1 cellular context compared by ENCODE assay signal in the genomic region with DNA sequence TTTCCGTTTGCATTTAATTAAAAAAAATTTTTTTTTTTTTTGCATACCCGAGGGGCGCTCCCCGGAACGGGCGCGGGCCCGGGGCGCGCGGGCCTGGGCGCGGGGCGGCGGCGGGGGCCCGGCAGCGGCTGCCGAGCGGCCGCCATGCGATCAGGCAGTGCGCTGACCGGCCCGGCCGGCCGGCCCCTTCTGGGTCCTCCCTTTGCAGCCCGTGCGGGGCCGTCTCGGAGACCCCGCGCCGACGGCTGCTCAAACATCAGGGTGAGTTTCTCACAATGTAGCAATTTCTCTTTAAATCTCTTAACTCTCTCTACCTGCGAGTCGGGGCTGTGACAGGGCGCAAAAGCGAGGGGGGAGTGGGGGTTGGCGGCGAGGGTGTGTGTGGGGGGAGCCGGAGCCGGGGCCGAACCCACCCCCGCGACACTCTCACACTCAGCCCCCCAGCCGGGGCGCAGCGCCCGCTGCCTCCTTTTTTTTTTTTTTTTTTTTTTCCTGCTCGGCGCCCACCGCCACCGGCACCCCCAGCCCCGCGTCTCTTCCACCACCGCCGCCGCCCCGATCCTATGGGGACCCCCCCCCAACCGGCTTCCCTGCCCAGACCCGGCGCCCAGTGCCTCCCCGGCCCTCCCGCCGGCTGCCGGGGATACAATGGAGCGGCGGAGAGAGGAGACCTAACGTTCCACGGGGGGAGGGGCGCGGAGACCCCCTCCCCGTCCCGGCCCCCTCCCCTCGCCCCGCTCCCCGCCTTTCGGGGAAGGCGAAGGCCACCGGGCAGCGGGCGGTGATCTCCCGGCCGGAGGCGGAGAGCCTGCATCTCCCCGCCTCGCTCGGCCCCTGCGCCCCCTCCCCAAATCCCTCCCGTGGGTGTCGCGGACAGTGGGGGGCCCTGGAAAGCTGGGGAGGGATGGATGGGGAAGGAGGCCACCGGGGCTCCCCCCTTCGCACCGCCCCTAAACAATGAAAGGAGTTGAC.
A peak's percentile ranks its signal among the peaks of the same experiment; 100 is the strongest.
TF ChIP-seq lines count a peak whose summit lies in the region.

BICRA (plus strand) TSS at position 227 of the 972 bp plus-strand sequence. CDS start 64,441 bp downstream, outside the sequence.

TF ChIP-seq in GM12878, 131 proteins besides CTCF, POLR2A, EP300 and RAD21 (continued from another document and continues in another):
- TF ChIP-seq ZNF592 (IDR thresholded peaks at IDR 0.05) = no peak
- TF ChIP-seq ZNF207 (IDR thresholded peaks at IDR 0.05; ENCODE audit: borderline replicate concordance) = no peak
- TF ChIP-seq PML (IDR thresholded peaks at IDR 0.05; ENCODE audit: low read length) = no peak
- TF ChIP-seq RB1 (IDR thresholded peaks at IDR 0.05; ENCODE audit: borderline replicate concordance) = no peak
- TF ChIP-seq ZBTB33 (IDR thresholded peaks at IDR 0.05) = no peak
- TF ChIP-seq, protein P1, sequence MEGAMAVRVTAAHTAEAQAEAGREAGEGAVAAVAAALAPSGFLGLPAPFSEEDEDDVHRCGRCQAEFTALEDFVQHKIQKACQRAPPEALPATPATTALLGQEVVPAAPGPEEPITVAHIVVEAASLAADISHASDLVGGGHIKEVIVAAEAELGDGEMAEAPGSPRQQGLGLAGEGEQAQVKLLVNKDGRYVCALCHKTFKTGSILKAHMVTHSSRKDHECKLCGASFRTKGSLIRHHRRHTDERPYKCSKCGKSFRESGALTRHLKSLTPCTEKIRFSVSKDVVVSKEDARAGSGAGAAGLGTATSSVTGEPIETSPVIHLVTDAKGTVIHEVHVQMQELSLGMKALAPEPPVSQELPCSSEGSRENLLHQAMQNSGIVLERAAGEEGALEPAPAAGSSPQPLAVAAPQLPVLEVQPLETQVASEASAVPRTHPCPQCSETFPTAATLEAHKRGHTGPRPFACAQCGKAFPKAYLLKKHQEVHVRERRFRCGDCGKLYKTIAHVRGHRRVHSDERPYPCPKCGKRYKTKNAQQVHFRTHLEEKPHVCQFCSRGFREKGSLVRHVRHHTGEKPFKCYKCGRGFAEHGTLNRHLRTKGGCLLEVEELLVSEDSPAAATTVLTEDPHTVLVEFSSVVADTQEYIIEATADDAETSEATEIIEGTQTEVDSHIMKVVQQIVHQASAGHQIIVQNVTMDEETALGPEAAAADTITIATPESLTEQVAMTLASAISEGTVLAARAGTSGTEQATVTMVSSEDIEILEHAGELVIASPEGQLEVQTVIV (IDR thresholded peaks at IDR 0.05; ENCODE audit: borderline replicate concordance, partially characterized antibody) = no peak
- TF ChIP-seq TCF3 (IDR thresholded peaks at IDR 0.05; ENCODE audit: borderline replicate concordance, insufficient read depth, low read depth, low read length) = 0 out of 2 replicates have a peak, but pooled peaks have one; percentile 9
- TF ChIP-seq NRF1 (conservative IDR thresholded peaks at IDR 0.05; ENCODE audit: low read depth, low read length) = no peak
- no peak for TF ChIP-seq BACH1 (IDR thresholded peaks at IDR 0.05; ENCODE audit: borderline replicate concordance)
- TF ChIP-seq, protein P2, sequence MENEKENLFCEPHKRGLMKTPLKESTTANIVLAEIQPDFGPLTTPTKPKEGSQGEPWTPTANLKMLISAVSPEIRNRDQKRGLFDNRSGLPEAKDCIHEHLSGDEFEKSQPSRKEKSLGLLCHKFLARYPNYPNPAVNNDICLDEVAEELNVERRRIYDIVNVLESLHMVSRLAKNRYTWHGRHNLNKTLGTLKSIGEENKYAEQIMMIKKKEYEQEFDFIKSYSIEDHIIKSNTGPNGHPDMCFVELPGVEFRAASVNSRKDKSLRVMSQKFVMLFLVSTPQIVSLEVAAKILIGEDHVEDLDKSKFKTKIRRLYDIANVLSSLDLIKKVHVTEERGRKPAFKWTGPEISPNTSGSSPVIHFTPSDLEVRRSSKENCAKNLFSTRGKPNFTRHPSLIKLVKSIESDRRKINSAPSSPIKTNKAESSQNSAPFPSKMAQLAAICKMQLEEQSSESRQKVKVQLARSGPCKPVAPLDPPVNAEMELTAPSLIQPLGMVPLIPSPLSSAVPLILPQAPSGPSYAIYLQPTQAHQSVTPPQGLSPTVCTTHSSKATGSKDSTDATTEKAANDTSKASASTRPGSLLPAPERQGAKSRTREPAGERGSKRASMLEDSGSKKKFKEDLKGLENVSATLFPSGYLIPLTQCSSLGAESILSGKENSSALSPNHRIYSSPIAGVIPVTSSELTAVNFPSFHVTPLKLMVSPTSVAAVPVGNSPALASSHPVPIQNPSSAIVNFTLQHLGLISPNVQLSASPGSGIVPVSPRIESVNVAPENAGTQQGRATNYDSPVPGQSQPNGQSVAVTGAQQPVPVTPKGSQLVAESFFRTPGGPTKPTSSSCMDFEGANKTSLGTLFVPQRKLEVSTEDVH (IDR thresholded peaks at IDR 0.05; ENCODE audit: low read depth, partially characterized antibody) = no peak
- no peak for TF ChIP-seq ZNF384 (IDR thresholded peaks at IDR 0.05; ENCODE audit: borderline replicate concordance, low read depth, low read length)
- TF ChIP-seq SP1 (IDR thresholded peaks at IDR 0.05; ENCODE audit: low read depth, low read length) = peak; percentile 5
- peak; percentile 58; the same call in 1 of the 2 replicates for TF ChIP-seq YY1 (IDR thresholded peaks at IDR 0.05; ENCODE audit: low read depth, low read length)
- TF ChIP-seq SIX5 (IDR thresholded peaks at IDR 0.05; ENCODE audit: low read depth, low read length, severe bottlenecking) = no peak
- no peak for TF ChIP-seq LARP7 (IDR thresholded peaks at IDR 0.05)
- no peak for TF ChIP-seq EED (IDR thresholded peaks at IDR 0.05; ENCODE audit: low read depth)
- no peak for TF ChIP-seq CEBPB (IDR thresholded peaks at IDR 0.05; ENCODE audit: borderline replicate concordance in 1 of 2, low read depth in 2 of 2, low read length in 2 of 2)
- TF ChIP-seq HCFC1 (IDR thresholded peaks at IDR 0.05; ENCODE audit: low read length) = no peak
- no peak for TF ChIP-seq POLR2AphosphoS5 (IDR thresholded peaks at IDR 0.05; ENCODE audit: low read length)
- no peak for TF ChIP-seq SMC3 (IDR thresholded peaks at IDR 0.05; ENCODE audit: borderline replicate concordance, low read length)
- TF ChIP-seq BMI1 (IDR thresholded peaks at IDR 0.05; ENCODE audit: borderline replicate concordance) = no peak
- TF ChIP-seq CHD4 (IDR thresholded peaks at IDR 0.05) = no peak
- TF ChIP-seq ZSCAN29 (IDR thresholded peaks at IDR 0.05) = no peak
- 0 out of 2 replicates have a peak, but pooled peaks have one; percentile 1 for TF ChIP-seq NR2C1 (IDR thresholded peaks at IDR 0.05)
- TF ChIP-seq IKZF1 (conservative IDR thresholded peaks at IDR 0.05) = no peak
- TF ChIP-seq WRNIP1 (IDR thresholded peaks at IDR 0.05; ENCODE audit: borderline replicate concordance, low read depth, low read length) = no peak
- TF ChIP-seq FOXM1 (IDR thresholded peaks at IDR 0.05; ENCODE audit: low read depth, low read length) = no peak
- TF ChIP-seq STAT1 (conservative IDR thresholded peaks at IDR 0.05) = no peak
- TF ChIP-seq GABPA (IDR thresholded peaks at IDR 0.05; ENCODE audit: low read depth) = no peak
- TF ChIP-seq, protein P3, sequence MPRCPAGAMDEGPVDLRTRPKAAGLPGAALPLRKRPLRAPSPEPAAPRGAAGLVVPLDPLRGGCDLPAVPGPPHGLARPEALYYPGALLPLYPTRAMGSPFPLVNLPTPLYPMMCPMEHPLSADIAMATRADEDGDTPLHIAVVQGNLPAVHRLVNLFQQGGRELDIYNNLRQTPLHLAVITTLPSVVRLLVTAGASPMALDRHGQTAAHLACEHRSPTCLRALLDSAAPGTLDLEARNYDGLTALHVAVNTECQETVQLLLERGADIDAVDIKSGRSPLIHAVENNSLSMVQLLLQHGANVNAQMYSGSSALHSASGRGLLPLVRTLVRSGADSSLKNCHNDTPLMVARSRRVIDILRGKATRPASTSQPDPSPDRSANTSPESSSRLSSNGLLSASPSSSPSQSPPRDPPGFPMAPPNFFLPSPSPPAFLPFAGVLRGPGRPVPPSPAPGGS (IDR thresholded peaks at IDR 0.05; ENCODE audit: borderline replicate concordance, insufficient read depth, low read depth, low read length, poor library complexity, severe bottlenecking) = no peak
- TF ChIP-seq BHLHE40 (IDR thresholded peaks at IDR 0.05; ENCODE audit: borderline replicate concordance in 1 of 2, low read depth in 2 of 2, low read length in 1 of 2) = peak in 1 of 2 experiments; percentile 52; a peak in 1 of 4 replicates
- peak; percentile 78 for TF ChIP-seq CBFB (IDR thresholded peaks at IDR 0.05; ENCODE audit: low read depth)
- TF ChIP-seq PAX5 (IDR thresholded peaks at IDR 0.05; ENCODE audit: borderline replicate concordance, low read depth, low read length) = no peak
- TF ChIP-seq MXI1 (IDR thresholded peaks at IDR 0.05; ENCODE audit: low read depth, low read length) = no peak
- no peak for TF ChIP-seq ELK1 (IDR thresholded peaks at IDR 0.05; ENCODE audit: low read depth, low read length)
- TF ChIP-seq HDAC6 (IDR thresholded peaks at IDR 0.05; ENCODE audit: unreplicated experiment) = no peak
- TF ChIP-seq ZBED1 (IDR thresholded peaks at IDR 0.05; ENCODE audit: borderline replicate concordance) = no peak
- TF ChIP-seq RELA (IDR thresholded peaks at IDR 0.05; ENCODE audit: borderline replicate concordance, partially characterized antibody) = no peak
- TF ChIP-seq MYB (IDR thresholded peaks at IDR 0.05; ENCODE audit: borderline replicate concordance, low read depth, low read length) = 0 out of 2 replicates have a peak, but pooled peaks have one; percentile 11
- TF ChIP-seq KLF5 (IDR thresholded peaks at IDR 0.05; ENCODE audit: partially characterized antibody) = no peak
- no peak for TF ChIP-seq NFYA (IDR thresholded peaks at IDR 0.05; ENCODE audit: borderline replicate concordance, low read depth, low read length)
- TF ChIP-seq SMARCA5 (IDR thresholded peaks at IDR 0.05) = 0 out of 2 replicates have a peak, but pooled peaks have one; percentile 18
- TF ChIP-seq EZH2 (IDR thresholded peaks at IDR 0.05; ENCODE audit: borderline replicate concordance, control insufficient read depth, low read depth, low read length) = no peak
- TF ChIP-seq SRF (IDR thresholded peaks at IDR 0.05; ENCODE audit: low read depth in 2 of 2, low read length in 2 of 2) = no peak
- TF ChIP-seq CREB1 (IDR thresholded peaks at IDR 0.05; ENCODE audit: low read depth) = no peak; the same call in 1 of the 2 replicates
